Comparison of ENCODE assay signal across 14 cellular contexts in genomic region chr6:168908887-168909286, GRCh38.
DNase-seq lines count a peak whose midpoint lies in the region; ATAC-seq, FAIRE-seq and TF ChIP-seq lines count a peak whose summit lies in the region.
"Had no signal": no experiment of that assay in that cellular context is flagged by ENCODE, and none has a peak within 500 bp of the region (broad histone marks: within the 10 kb centered on the region; RNA-seq: fewer than 3 reads in every experiment).

No MANE protein-coding gene starts in this region.

- no peak overlapping the region for H3K9ac ChIP-seq in fibroblast of lung (ENCODE audit: insufficient read depth, low read length)

- TF ChIP-seq CTCF in fibroblast of lung (conservative IDR thresholded peaks at IDR 0.05 in 1 of 2, IDR thresholded peaks at IDR 0.05 in 1 of 2; ENCODE audit: low read depth in 1 of 2, low read length in 2 of 2) (peak; percentile 35 to 44), coronary artery (IDR thresholded peaks at IDR 0.05) (no peak)

- no peaks in the 10 kb centered on the region for H4K20me1 ChIP-seq in fibroblast of lung (ENCODE audit: control insufficient read depth, extremely low read depth, insufficient read depth, low read length)

- no peaks in the 10 kb centered on the region for H3K4me1 ChIP-seq in fibroblast of lung (ENCODE audit: control insufficient read depth, extremely low read depth, insufficient read depth, low read length)
- H3K4me1 ChIP-seq in small intestine (ENCODE audit: control insufficient read depth in 2 of 2, insufficient read depth in 1 of 2, low read depth in 1 of 2, low read length in 1 of 2), result no peaks in the 10 kb centered on the region
- H3K4me1 ChIP-seq: tibial nerve had no signal

- no peak for ATAC-seq in GM18861 (IDR thresholded peaks at IDR 0.05; ENCODE audit: unreplicated experiment)
- ATAC-seq: GM12878 had no signal

- H3K9me3 ChIP-seq in fibroblast of lung (ENCODE audit: control insufficient read depth, insufficient read depth, low read depth, low read length) (no peaks in the 10 kb centered on the region), small intestine (ENCODE audit: control insufficient read depth, low read depth) (no peaks in the 10 kb centered on the region)

- no peak overlapping the region for H3K4me2 ChIP-seq in fibroblast of lung (ENCODE audit: extremely low read depth, insufficient read depth, low read length)

- H2AFZ ChIP-seq in fibroblast of lung (ENCODE audit: low read length), result no peak overlapping the region

- DNase-seq in GM04504 (ENCODE audit: low read depth), result peak; percentile 51
- DNase-seq in RPMI7951 (ENCODE audit: low read depth), result peak; percentile 80
- peak; percentile 74 to 76 for DNase-seq in fibroblast of lung (ENCODE audit: low read depth in 2 of 2)
- DNase-seq in skeletal muscle cell (ENCODE audit: low read depth), result peak; percentile 30
- no peak for DNase-seq in small intestine
- DNase-seq in mesenteric fat pad (ENCODE audit: low spot score), result no peak
- no peak for DNase-seq in coronary artery (ENCODE audit: low spot score)
- DNase-seq: activated CD4-positive, alpha-beta T cell treated with anti-CD3 and anti-CD28 coated beads for 48 hours; NCI-H146; NCI-H82 had no signal

- no peaks in the 10 kb centered on the region for H3K36me3 ChIP-seq in fibroblast of lung (ENCODE audit: control insufficient read depth, insufficient read depth, low read length)
- H3K36me3 ChIP-seq in small intestine (ENCODE audit: control insufficient read depth in 2 of 2, insufficient read depth in 2 of 2, low read length in 2 of 2), result no peaks in the 10 kb centered on the region
- H3K36me3 ChIP-seq: tibial nerve had no signal

- no peak overlapping the region for H3K27ac ChIP-seq in fibroblast of lung (ENCODE audit: insufficient read depth, low read length)
- H3K27ac ChIP-seq in small intestine (ENCODE audit: low read depth in 1 of 2, low read length in 1 of 2), result no peak overlapping the region
- H3K27ac ChIP-seq in coronary artery, result no peak overlapping the region
- H3K27ac ChIP-seq: tibial nerve had no signal

- H3K27me3 ChIP-seq in fibroblast of lung (ENCODE audit: control insufficient read depth, insufficient read depth, low read length), result no peaks in the 10 kb centered on the region
- no peaks in the 10 kb centered on the region for H3K27me3 ChIP-seq in small intestine (ENCODE audit: control insufficient read depth in 2 of 2, insufficient read depth in 2 of 2, low read length in 2 of 2)
- H3K27me3 ChIP-seq: tibial nerve had no signal

- H3K4me3 ChIP-seq in fibroblast of lung (replicated peaks in 1 of 4; ENCODE audit: control extremely low read depth in 1 of 4, insufficient read depth in 1 of 4, low read depth in 3 of 4, low read length in 4 of 4) (no peak overlapping the region), skeletal muscle cell (ENCODE audit: low read depth, low read length) (no peak overlapping the region), small intestine (ENCODE audit: low read depth in 1 of 2, low read length in 2 of 2) (no peak overlapping the region), coronary artery (no peak overlapping the region)
- H3K4me3 ChIP-seq: GM12878, tibial nerve had no signal

- FAIRE-seq in small intestine (lab: Jason Lieb, UNC), result no peak
- FAIRE-seq: D721Med, GM12878 had no signal

- H3K79me2 ChIP-seq in fibroblast of lung (ENCODE audit: control insufficient read depth, insufficient read depth, low read length), result no peaks in the 10 kb centered on the region

- 69 to 72% (median 70%) methylated on average over 5 of the region's 5 CpGs for WGBS in small intestine, 3 donors

Comparison
In these comparisons a context has a peak if more than half of its experiments do, and no peak if none do; other contexts are left out.
1. DNase-seq: peak in GM04504 (single experiment), RPMI7951 (single experiment), fibroblast of lung (2 of 2) and skeletal muscle cell (single experiment); none in small intestine (single experiment), mesenteric fat pad (single experiment) and coronary artery (single experiment).